In genomic region chr6:42978793-42979522, GRCh38 we compare ENCODE assay signal across 8 cellular contexts. TPM values are rescaled to one million over a fixed set of nuclear protein-coding genes. Genes with fewer than 3 reads are reported as not detected.
DNase-seq lines count a peak whose midpoint lies in the region; ATAC-seq and TF ChIP-seq lines count a peak whose summit lies in the region.

Gene PEX6 (minus strand): TSS chr6:42979181. CDS start chr6:42979150, 31 bp downstream.

- H3K9me3 ChIP-seq in BLaER1 treated with 17β-estradiol and CSF1 and Interleukin-3, amounts not matched to agents 10 nM and 100 nM (replicated peaks in 1 of 11): no peaks in the 10 kb centered on the region
- H3K9me3 ChIP-seq in liver (ENCODE audit: control insufficient read depth in 4 of 4, low read length in 3 of 4): no peaks in the 10 kb centered on the region

- peak within 1 kb of the TSS; percentile 82 to 98 (median 91) for H3K27ac ChIP-seq in BLaER1 treated with 17β-estradiol and CSF1 and Interleukin-3, amounts not matched to agents 10 nM and 100 nM
- H3K27ac ChIP-seq in liver (ENCODE audit: low read depth in 1 of 2, low read length in 2 of 2): peak within 1 kb of the TSS; percentile 63 to 87

- H3K9ac ChIP-seq in BLaER1 treated with 17β-estradiol and CSF1 and Interleukin-3, amounts not matched to agents 10 nM and 100 nM: peak within 1 kb of the TSS; percentile 92 to 98 (median 94)
- H3K9ac ChIP-seq in liver (ENCODE audit: low read depth in 1 of 2, low read length in 2 of 2): peak within 1 kb of the TSS; percentile 83 to 86

- DNase-seq in NCI-H748 treated with DMSO at 0.1 percent for 48 hours (lab: John Stamatoyannopoulos, UW): peak; percentile 90
- peak; percentile 83 to 85 for DNase-seq in activated CD4-positive, alpha-beta T cell treated with anti-CD3 and anti-CD28 coated beads, Interleukin-2, amount 50 U/mL, for 4 hours
- DNase-seq in dermis microvascular lymphatic vessel endothelial cell (ENCODE audit: low read depth in 2 of 2): peak; percentile 48 to 82
- peak; percentile 87 to 91 for DNase-seq in stimulated activated CD4-positive, alpha-beta T cell treated with anti-CD3 and anti-CD28 coated beads, Interleukin-4, amount 100 ng/mL, for 4 hours

- WGBS in liver: under 1% methylated on average over 63 of the region's 63 CpGs

- ATAC-seq in GM19397 (IDR thresholded peaks at IDR 0.05; ENCODE audit: unreplicated experiment): peak; percentile 92
- peak; percentile 80 for ATAC-seq in HG03565 (IDR thresholded peaks at IDR 0.05; ENCODE audit: unreplicated experiment)

- peaks cover 5 to 18% (median 11%) of the 10 kb centered on the region in 11 experiments; a peak in 16 of 22 replicates for H3K36me3 ChIP-seq in BLaER1 treated with 17β-estradiol and CSF1 and Interleukin-3, amounts not matched to agents 10 nM and 100 nM
- peaks cover 0 to 2% (median 0%) of the 10 kb centered on the region in 4 donors for H3K36me3 ChIP-seq in liver (ENCODE audit: control insufficient read depth in 4 of 4, insufficient read depth in 3 of 4, low read depth in 1 of 4, low read length in 3 of 4)

- peak within 1 kb of the TSS; percentile 81 to 99 (median 93) for H3K4me3 ChIP-seq in BLaER1 treated with 17β-estradiol and CSF1 and Interleukin-3, amounts not matched to agents 10 nM and 100 nM
- peak within 1 kb of the TSS; percentile 76 to 91 (median 81) for H3K4me3 ChIP-seq in liver (ENCODE audit: low read depth in 1 of 3, low read length in 3 of 3)

- no peaks in the 10 kb centered on the region for H3K27me3 ChIP-seq in BLaER1 treated with 17β-estradiol and CSF1 and Interleukin-3, amounts not matched to agents 10 nM and 100 nM
- no peaks in the 10 kb centered on the region for H3K27me3 ChIP-seq in liver (ENCODE audit: control insufficient read depth in 4 of 4, insufficient read depth in 4 of 4, low read length in 3 of 4)

- TF ChIP-seq CTCF in liver (IDR thresholded peaks at IDR 0.05; ENCODE audit: low read depth, low read length, missing input control): no peak

- H3K4me1 ChIP-seq in BLaER1 treated with 17β-estradiol and CSF1 and Interleukin-3, amounts not matched to agents 10 nM and 100 nM: peaks cover 42 to 69% (median 52%) of the 10 kb centered on the region in 10 experiments
- peaks cover 15 to 26% (median 21%) of the 10 kb centered on the region in 4 donors for H3K4me1 ChIP-seq in liver (ENCODE audit: control insufficient read depth in 4 of 4, insufficient read depth in 4 of 4, low read length in 3 of 4)

- peak in 1 of 2 donors; percentile 42 for TF ChIP-seq RAD21 in liver (IDR thresholded peaks at IDR 0.05)

- H4K20me1 ChIP-seq in BLaER1 treated with 17β-estradiol and CSF1 and Interleukin-3, amounts not matched to agents 10 nM and 100 nM: peaks cover 0 to 16% (median 5%) of the 10 kb centered on the region in 11 experiments; a peak in 8 of 22 replicates

- H3K4me2 ChIP-seq in BLaER1 treated with 17β-estradiol and CSF1 and Interleukin-3, amounts not matched to agents 10 nM and 100 nM: peak within 1 kb of the TSS; percentile 89 to 99 (median 97)

TF ChIP-seq in liver, 16 proteins besides CTCF, POLR2A, EP300 and RAD21:
- TF ChIP-seq REST (IDR thresholded peaks at IDR 0.05) (peak; percentile 70), YY1 (IDR thresholded peaks at IDR 0.05) (peak; percentile 61), FOXA2 (IDR thresholded peaks at IDR 0.05) (no peak), RXRA (IDR thresholded peaks at IDR 0.05) (peak; percentile 40 to 51), ATF3 (IDR thresholded peaks at IDR 0.05) (no peak), FOXA1 (IDR thresholded peaks at IDR 0.05) (peak; percentile 6), GABPA (IDR thresholded peaks at IDR 0.05 in 1 of 2, conservative IDR thresholded peaks at IDR 0.05 in 1 of 2) (peak; percentile 83 to 93), JUND (IDR thresholded peaks at IDR 0.05) (no peak), HNF4A (conservative IDR thresholded peaks at IDR 0.05) (peak in 1 of 2 donors; percentile 15), HNF4G (IDR thresholded peaks at IDR 0.05) (no peak), MAX (IDR thresholded peaks at IDR 0.05) (peak; percentile 81), ZBTB33 (IDR thresholded peaks at IDR 0.05) (no peak), NR2F2 (IDR thresholded peaks at IDR 0.05) (no peak), TAF1 (conservative IDR thresholded peaks at IDR 0.05) (peak; percentile 74), EGR1 (IDR thresholded peaks at IDR 0.05; ENCODE audit: low read depth in 2 of 2) (peak; percentile 52 to 61), SP1 (IDR thresholded peaks at IDR 0.05) (peak; percentile 64)

RNA-seq across cellular contexts. Expression of gene PEX6, which starts in this region (rescaled TPM):
- total RNA-seq in dermis microvascular lymphatic vessel endothelial cell (23.0 and 29.7 TPM in 2 replicates), liver (10 to 100 TPM; 15.1 to 20.7 TPM)
- polyA plus RNA-seq in liver: 10 to 100 TPM in 1 of 2 donors, 1 to 10 TPM in 1; 5.4 to 15.4 TPM

Comparison
In these comparisons a context has a peak if more than half of its experiments do, and no peak if none do; other contexts are left out.
1. Peak in every context shown above with its lines: DNase-seq, ATAC-seq, H3K4me3 ChIP-seq and H3K27ac ChIP-seq.